ENCODE assay signal across 1 cellular context in the genomic region with DNA sequence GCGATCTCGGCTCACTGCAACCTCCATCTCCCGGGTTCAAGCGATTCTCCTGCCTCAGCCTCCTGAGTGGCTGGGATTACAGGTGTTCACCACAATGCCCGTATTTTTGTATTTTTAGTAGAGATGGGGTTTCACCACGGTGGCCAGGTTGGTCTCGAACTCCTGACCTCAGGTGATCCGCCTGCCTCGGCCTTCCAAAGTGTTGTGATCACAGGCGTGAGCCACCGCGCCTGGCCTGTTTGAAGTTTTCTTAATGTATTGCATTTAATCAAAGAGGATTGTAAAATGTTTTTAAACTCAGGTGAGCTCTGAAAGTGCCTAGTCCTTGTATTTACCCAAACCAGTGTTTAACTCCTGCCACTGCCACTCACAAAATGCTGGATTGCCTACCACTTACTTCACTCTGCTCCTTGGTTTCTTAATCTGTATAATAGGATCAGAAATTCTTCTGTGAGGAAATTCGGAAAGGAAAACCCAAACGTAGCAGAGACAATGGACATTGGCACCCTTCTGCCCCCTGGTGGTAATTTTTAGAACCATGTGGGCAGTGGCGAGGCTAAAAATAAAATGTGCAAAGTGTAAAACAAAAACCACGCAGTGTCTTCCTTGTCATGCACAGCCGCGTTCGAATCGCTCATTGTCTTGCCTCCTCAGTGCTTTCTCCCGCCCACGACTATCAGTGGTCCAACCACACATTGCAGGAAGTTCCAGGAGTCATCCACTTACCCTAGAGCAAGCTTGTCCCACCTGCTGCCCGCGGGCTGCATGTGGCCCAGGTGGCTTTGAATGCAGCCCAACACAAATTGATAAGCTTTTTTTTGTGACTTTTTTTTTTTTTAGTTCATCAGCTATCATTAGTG.
TF ChIP-seq lines count a peak whose summit lies in the region.

No MANE protein-coding gene starts in this region.

TF ChIP-seq in K562, 482 proteins besides CTCF, POLR2A, EP300 and RAD21 (continued from another document):
- TF ChIP-seq ATF1 (CRISPR knock-in tag; IDR thresholded peaks at IDR 0.05): no peak
- peak; percentile 46; the same call in 1 of the 2 replicates for TF ChIP-seq ATF1 (tag; IDR thresholded peaks at IDR 0.05)
- TF ChIP-seq HLTF (IDR thresholded peaks at IDR 0.05): no peak
- no peak for TF ChIP-seq SMARCA5 (IDR thresholded peaks at IDR 0.05)
- TF ChIP-seq ZFP30 (CRISPR knock-in tag; IDR thresholded peaks at IDR 0.05; ENCODE audit: borderline replicate concordance): no peak
- TF ChIP-seq SLC30A9 (CRISPR knock-in tag; IDR thresholded peaks at IDR 0.05): no peak
- 0 out of 2 replicates have a peak, but pooled peaks have one; percentile 18 for TF ChIP-seq ETV1 (tag; conservative IDR thresholded peaks at IDR 0.05; ENCODE audit: low read depth)
- no peak for TF ChIP-seq ZNF12 (CRISPR knock-in tag; IDR thresholded peaks at IDR 0.05)
- no peak for TF ChIP-seq HNRNPK (IDR thresholded peaks at IDR 0.05; ENCODE audit: low read depth, low read length, poor library complexity, severe bottlenecking)
- TF ChIP-seq XRCC5 (IDR thresholded peaks at IDR 0.05; ENCODE audit: low read depth, low read length): no peak
- TF ChIP-seq EP400 (IDR thresholded peaks at IDR 0.05): 0 out of 2 replicates have a peak, but pooled peaks have one; percentile 18
- 0 out of 4 replicates have a peak, but pooled peaks of 1 of the 2 experiments have one; percentile 19 for TF ChIP-seq TBL1XR1 (IDR thresholded peaks at IDR 0.05; ENCODE audit: low read length in 2 of 2)
- TF ChIP-seq PHF20 (IDR thresholded peaks at IDR 0.05; ENCODE audit: partially characterized antibody): no peak
